In the genomic region with DNA sequence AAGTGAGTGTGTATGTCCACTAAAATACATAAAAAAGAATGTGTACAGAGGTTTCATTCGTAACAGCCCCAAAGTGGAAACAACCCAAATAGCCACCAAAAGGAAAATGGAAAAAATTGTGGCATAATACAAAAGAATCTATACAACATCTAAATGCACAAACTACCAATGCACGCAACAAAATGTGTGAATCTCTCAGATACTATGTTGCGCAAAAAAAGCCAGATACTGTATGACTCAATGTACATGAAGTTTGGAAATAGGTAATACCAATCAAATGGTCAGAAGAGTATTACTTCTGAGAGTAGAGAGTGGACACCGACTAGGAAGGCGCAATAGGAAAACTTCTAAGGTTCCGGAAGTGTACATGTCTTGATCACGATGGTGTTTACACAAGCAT, we compare ENCODE assay signal across 18 cellular contexts. TPM values are rescaled to one million over a fixed set of nuclear protein-coding genes. Genes with fewer than 3 reads are reported as not detected.
A peak's percentile ranks its signal among the peaks of the same experiment; 100 is the strongest.
DNase-seq lines count a peak whose midpoint lies in the region; ATAC-seq and TF ChIP-seq lines count a peak whose summit lies in the region.
"Had no signal": no experiment of that assay in that cellular context is flagged by ENCODE, and none has a peak within 500 bp of the region (broad histone marks: within the 10 kb centered on the region; RNA-seq: fewer than 3 reads in every experiment).

No MANE protein-coding gene starts in this region.

- no peak overlapping the region for H3K27ac ChIP-seq in PC-3 (ENCODE audit: low read length)
- no peak overlapping the region for H3K27ac ChIP-seq in esophagus squamous epithelium
- H3K27ac ChIP-seq: foreskin keratinocyte, SJSA1 had no signal

- H3K4me2 ChIP-seq in PC-3 (ENCODE audit: low read length): peak overlapping the region; percentile 83

- H3K27me3 Mint-ChIP-seq in activated naive CD4-positive, alpha-beta T cell treated with anti-CD3 and anti-CD28 coated beads, Interleukin-2, amount 50 U/mL, for 24 hours: no peaks in the 10 kb centered on the region
- H3K27me3 Mint-ChIP-seq in stimulated activated memory B cell treated with anti-CD40 and anti-IgM and Interleukin-4, amounts not matched to agents 10 μg/mL and 1 μg/mL and 100 μg/mL, for 72 hours: no peaks in the 10 kb centered on the region
- H3K27me3 Mint-ChIP-seq: memory B cell, progenitor cell of endocrine pancreas had no signal

- H3K4me3 Mint-ChIP-seq in activated naive CD4-positive, alpha-beta T cell treated with anti-CD3 and anti-CD28 coated beads, Interleukin-2, amount 50 U/mL, for 24 hours: peak overlapping the region; percentile 89
- no peak overlapping the region for H3K4me3 Mint-ChIP-seq in stimulated activated memory B cell treated with anti-CD40 and anti-IgM and Interleukin-4, amounts not matched to agents 10 μg/mL and 1 μg/mL and 100 μg/mL, for 72 hours
- H3K4me3 Mint-ChIP-seq: dendritic cell treated with granulocyte-macrophage colony-stimulating factor and Interleukin-4, amounts not matched to agents 40 ng/mL and 50 ng/mL, for 4 days had no signal

- H3K36me3 ChIP-seq in PC-3 (ENCODE audit: low read depth, low read length) (peaks cover 12% of the 10 kb centered on the region), esophagus squamous epithelium (peaks cover 0 to 36% (median 18%) of the 10 kb centered on the region in 3 donors)

- no peak overlapping the region for H2AFZ ChIP-seq in PC-3 (ENCODE audit: low read length)

- no peak for TF ChIP-seq POLR2A in esophagus squamous epithelium (IDR thresholded peaks at IDR 0.05)

- DNase-seq in activated naive CD4-positive, alpha-beta T cell (lab: John Stamatoyannopoulos, UW): no peak
- DNase-seq in PC-3 (no peak), epithelial cell of esophagus (ENCODE audit: low read depth) (peak; percentile 50), esophagus squamous epithelium (lab: John Stamatoyannopoulos, UW) (no peak), dermis blood vessel endothelial cell (no peak), NCI-H2171 treated with DMSO at 0.1 percent for 48 hours (lab: John Stamatoyannopoulos, UW) (no peak)
- DNase-seq: activated CD8-positive, alpha-beta memory T cell treated with anti-CD3 and anti-CD28 coated beads, Interleukin-2, amount 50 U/mL, for 4 hours; amniotic stem cell; foreskin keratinocyte; MG63; stimulated activated CD4-positive, alpha-beta T cell treated with anti-CD3 and anti-CD28 coated beads, Interleukin-15, amount 100 ng/mL, for 24 hours; trophoblast cell had no signal

- TF ChIP-seq CTCF in PC-3 (conservative IDR thresholded peaks at IDR 0.05; ENCODE audit: low read depth, low read length) (no peak), epithelial cell of esophagus (IDR thresholded peaks at IDR 0.05; ENCODE audit: insufficient read depth, low read depth, low read length, missing control alignments) (no peak), esophagus squamous epithelium (IDR thresholded peaks at IDR 0.05) (no peak)

- H3K36me3 Mint-ChIP-seq in activated naive CD4-positive, alpha-beta T cell treated with anti-CD3 and anti-CD28 coated beads, Interleukin-2, amount 50 U/mL, for 24 hours: peaks cover 6% of the 10 kb centered on the region
- H3K36me3 Mint-ChIP-seq in stimulated activated memory B cell treated with anti-CD40 and anti-IgM and Interleukin-4, amounts not matched to agents 10 μg/mL and 1 μg/mL and 100 μg/mL, for 72 hours: peaks cover 25% of the 10 kb centered on the region

- CTCF ChIA-PET in PC-3 (lab: Charles Lee): no interaction called here

- peaks cover 61% of the 10 kb centered on the region for H3K4me1 Mint-ChIP-seq in activated naive CD4-positive, alpha-beta T cell treated with anti-CD3 and anti-CD28 coated beads, Interleukin-2, amount 50 U/mL, for 24 hours
- peaks cover 61% of the 10 kb centered on the region for H3K4me1 Mint-ChIP-seq in stimulated activated memory B cell treated with anti-CD40 and anti-IgM and Interleukin-4, amounts not matched to agents 10 μg/mL and 1 μg/mL and 100 μg/mL, for 72 hours

- no peaks in the 10 kb centered on the region for H3F3A ChIP-seq in PC-3 (ENCODE audit: low read length, unreplicated experiment)

- no peaks in the 10 kb centered on the region for H3K27me3 ChIP-seq in PC-3 (ENCODE audit: low read length)
- no peaks in the 10 kb centered on the region for H3K27me3 ChIP-seq in esophagus squamous epithelium
- H3K27me3 ChIP-seq: foreskin keratinocyte, MG63, SJSA1 had no signal

- H3K9me3 Mint-ChIP-seq in activated naive CD4-positive, alpha-beta T cell treated with anti-CD3 and anti-CD28 coated beads, Interleukin-2, amount 50 U/mL, for 24 hours: no peaks in the 10 kb centered on the region
- H3K9me3 Mint-ChIP-seq in stimulated activated memory B cell treated with anti-CD40 and anti-IgM and Interleukin-4, amounts not matched to agents 10 μg/mL and 1 μg/mL and 100 μg/mL, for 72 hours: no peaks in the 10 kb centered on the region
- H3K9me3 Mint-ChIP-seq: dendritic cell treated with granulocyte-macrophage colony-stimulating factor and Interleukin-4, amounts not matched to agents 40 ng/mL and 50 ng/mL, for 4 days; memory B cell had no signal

- peak overlapping the region; percentile 48 for H3K27ac Mint-ChIP-seq in activated naive CD4-positive, alpha-beta T cell treated with anti-CD3 and anti-CD28 coated beads, Interleukin-2, amount 50 U/mL, for 24 hours
- peak overlapping the region; percentile 94 for H3K27ac Mint-ChIP-seq in stimulated activated memory B cell treated with anti-CD40 and anti-IgM and Interleukin-4, amounts not matched to agents 10 μg/mL and 1 μg/mL and 100 μg/mL, for 72 hours
- H3K27ac Mint-ChIP-seq: dendritic cell treated with granulocyte-macrophage colony-stimulating factor and Interleukin-4, amounts not matched to agents 40 ng/mL and 50 ng/mL, for 4 days; memory B cell; progenitor cell of endocrine pancreas had no signal

- ATAC-seq in PC-3: no peak
- no peak for ATAC-seq in stimulated activated memory B cell treated with anti-CD40 and anti-IgM and Interleukin-4, amounts not matched to agents 10 μg/mL and 1 μg/mL and 100 μg/mL, for 72 hours
- ATAC-seq: foreskin keratinocyte had no signal

- peaks cover 34% of the 10 kb centered on the region for H3K4me1 ChIP-seq in PC-3 (ENCODE audit: insufficient read depth, low read length)
- H3K4me1 ChIP-seq in esophagus squamous epithelium: peaks cover 10 to 52% (median 22%) of the 10 kb centered on the region in 3 donors

- WGBS in esophagus squamous epithelium, 2 donors: 88 to 94% methylated on average over 7 of the region's 7 CpGs

- no peaks in the 10 kb centered on the region for H3K9me2 ChIP-seq in PC-3 (replicated peaks; ENCODE audit: low read length)

- peaks cover 43% of the 10 kb centered on the region for H3K79me2 ChIP-seq in PC-3 (ENCODE audit: low read length)

- no TSS peak for BruUV-seq in PC-3 (replicated peaks; lab: Mats Ljungman, UMichigan)

- H3K9me3 ChIP-seq in PC-3 (ENCODE audit: low read length): no peaks in the 10 kb centered on the region
- H3K9me3 ChIP-seq in esophagus squamous epithelium: no peaks in the 10 kb centered on the region
- H3K9me3 ChIP-seq: MG63, SJSA1 had no signal

- intact Hi-C loops in PC-3 (cut with micrococcal nuclease): no loop called here
- intact Hi-C loops in esophagus squamous epithelium (cut with DNase I): no loop called here

- H4K20me1 ChIP-seq in PC-3 (ENCODE audit: low read length): peaks cover 17% of the 10 kb centered on the region; the same call in 1 of the 2 replicates

- H3K9ac ChIP-seq in PC-3 (ENCODE audit: low read length): no peak overlapping the region

- peak overlapping the region; percentile 83 for H3K4me3 ChIP-seq in PC-3 (ENCODE audit: low read length)
- no peak overlapping the region for H3K4me3 ChIP-seq in epithelial cell of esophagus (ENCODE audit: low read length)
- no peak overlapping the region for H3K4me3 ChIP-seq in esophagus squamous epithelium
- H3K4me3 ChIP-seq: SJSA1 had no signal

- POLR2A ChIA-PET in PC-3 (lab: Charles Lee; ENCODE audit: unreplicated experiment): no interaction called here

RNA-seq across cellular contexts. Expression of gene XPA, which starts 2.4 kb away (rescaled TPM):
- total RNA-seq in PC-3 (2014; rRNA removed) (7.4 and 9.4 TPM in 2 replicates), esophagus squamous epithelium (10 to 100 TPM in 2 of 4 donors, 1 to 10 TPM in 2; 8.5 to 14.5 (median 10.3) TPM), dermis blood vessel endothelial cell (8.3 and 11.9 TPM in 2 replicates)
